23 cellular contexts compared by ENCODE assay signal in genomic region chr18:26406294-26406693, GRCh38.
"Had no signal": no experiment of that assay in that cellular context is flagged by ENCODE, and none has a peak within 500 bp of the region (broad histone marks: within the 10 kb centered on the region; RNA-seq: fewer than 3 reads in every experiment).

No MANE protein-coding gene starts in this region.

- H3K9ac ChIP-seq: parathyroid adenoma had no signal

- H3K27me3 Mint-ChIP-seq: naive B cell; stimulated activated memory B cell treated with anti-CD40 and anti-IgM and Interleukin-4, amounts not matched to agents 10 μg/mL and 1 μg/mL and 100 μg/mL, for 72 hours had no signal

- H3K9me3 Mint-ChIP-seq: nephron; stimulated activated memory B cell treated with anti-CD40 and anti-IgM and Interleukin-4, amounts not matched to agents 10 μg/mL and 1 μg/mL and 100 μg/mL, for 72 hours had no signal

- H3K27ac Mint-ChIP-seq: naive B cell; stimulated activated memory B cell treated with anti-CD40 and anti-IgM and Interleukin-4, amounts not matched to agents 10 μg/mL and 1 μg/mL and 100 μg/mL, for 72 hours had no signal

- H3K4me1 ChIP-seq: parathyroid adenoma, prostate gland, spleen, stomach, transverse colon had no signal

- H3K4me3 ChIP-seq: dorsolateral prefrontal cortex, hepatocyte, lung, prostate gland, spleen, stomach, thoracic aorta, transverse colon had no signal

- H3K4me2 ChIP-seq: hepatocyte had no signal

- H2AFZ ChIP-seq: hepatocyte, parathyroid adenoma had no signal

- H3K4me3 Mint-ChIP-seq: naive B cell; nephron; stimulated activated memory B cell treated with anti-CD40 and anti-IgM and Interleukin-4, amounts not matched to agents 10 μg/mL and 1 μg/mL and 100 μg/mL, for 72 hours had no signal

- DNase-seq: cortex of kidney; dorsolateral prefrontal cortex; effector CD8-positive, alpha-beta T cell; foreskin melanocyte; head of caudate nucleus; kidney; left cardiac atrium; left ventricle myocardium superior; mesendoderm; naive B cell; spleen; stimulated activated CD4-positive, alpha-beta T cell treated with anti-CD3 and anti-CD28 coated beads, Interleukin-15, amount 100 ng/mL, for 24 hours; stimulated activated CD4-positive, alpha-beta T cell treated with anti-CD3 and anti-CD28 coated beads, Interleukin-1b, Interleukin-23, amount 100 ng/mL, for 48 hours; stimulated activated CD4-positive, alpha-beta T cell treated with anti-CD3 and anti-CD28 coated beads, Interleukin-4, amount 100 ng/mL, for 24 hours; stomach; transverse colon had no signal

- H3K27me3 ChIP-seq: dorsolateral prefrontal cortex, hepatocyte, spleen, stomach, transverse colon had no signal

- H3K36me3 Mint-ChIP-seq: naive B cell; stimulated activated memory B cell treated with anti-CD40 and anti-IgM and Interleukin-4, amounts not matched to agents 10 μg/mL and 1 μg/mL and 100 μg/mL, for 72 hours had no signal

- H3K4me1 Mint-ChIP-seq: naive B cell had no signal

- H3K79me2 ChIP-seq: hepatocyte, parathyroid adenoma had no signal

- H3K9me3 ChIP-seq: prostate gland, spleen, stomach, thoracic aorta, transverse colon had no signal

- H3K36me3 ChIP-seq: prostate gland, spleen, stomach, thoracic aorta, transverse colon had no signal

- H3K27ac ChIP-seq: dorsolateral prefrontal cortex, hepatocyte, parathyroid adenoma, prostate gland, spleen, stomach, thoracic aorta, transverse colon had no signal
